In the genomic region with DNA sequence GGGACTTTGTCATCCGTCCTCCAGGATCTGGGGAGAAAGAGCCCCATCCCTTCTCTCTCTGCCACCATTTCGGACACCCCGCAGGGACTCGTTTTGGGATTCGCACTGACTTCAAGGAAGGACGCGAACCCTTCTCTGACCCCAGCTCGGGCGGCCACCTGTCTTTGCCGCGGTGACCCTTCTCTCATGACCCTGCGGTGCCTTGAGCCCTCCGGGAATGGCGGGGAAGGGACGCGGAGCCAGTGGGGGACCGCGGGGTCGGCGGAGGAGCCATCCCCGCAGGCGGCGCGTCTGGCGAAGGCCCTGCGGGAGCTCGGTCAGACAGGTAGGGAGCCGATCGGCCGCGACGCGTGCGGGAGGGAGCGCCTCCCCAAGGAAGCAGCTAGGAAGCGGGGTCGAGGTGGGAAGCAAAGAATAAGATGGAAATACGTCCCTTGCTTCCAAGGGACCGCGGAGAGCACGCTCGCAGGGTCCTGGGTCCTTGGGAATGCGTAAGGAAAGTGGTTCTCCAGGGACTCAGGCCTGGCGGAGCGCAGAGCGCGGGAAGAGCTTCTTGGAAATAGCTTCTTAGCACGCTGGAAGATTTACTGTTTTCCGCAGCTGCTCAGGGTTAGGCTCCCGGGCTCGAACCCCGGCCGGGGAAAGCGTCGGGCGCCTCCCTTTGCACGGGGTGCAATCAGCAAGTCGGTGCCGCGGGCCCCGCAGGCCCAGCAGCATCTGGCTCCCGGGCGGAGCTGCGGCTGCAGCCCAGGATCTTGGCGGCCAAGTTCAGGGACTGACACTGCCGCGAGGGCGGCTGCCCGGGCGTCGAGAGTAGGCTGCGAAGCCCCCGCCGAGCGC, we compare ENCODE assay signal across 8 cellular contexts. TPM values are rescaled to one million over a fixed set of nuclear protein-coding genes. Genes with fewer than 3 reads are reported as not detected.
DNase-seq lines count a peak whose midpoint lies in the region; ATAC-seq and TF ChIP-seq lines count a peak whose summit lies in the region.

No MANE protein-coding gene starts in this region.

- no peaks in the 10 kb centered on the region for H3K36me3 ChIP-seq in A673 (ENCODE audit: insufficient read depth, low read length, poor library complexity, severe bottlenecking)
- H3K36me3 ChIP-seq in rectal smooth muscle tissue (ENCODE audit: control insufficient read depth, insufficient read depth, low read length), result no peaks in the 10 kb centered on the region

- H3K27me3 Mint-ChIP-seq in HFFc6 (ENCODE audit: insufficient read depth), result peaks cover 6% of the 10 kb centered on the region

- peak overlapping the region; percentile 79 for H3K27ac Mint-ChIP-seq in HFFc6

- H3K4me3 ChIP-seq in A673 (ENCODE audit: low read depth, low read length, poor library complexity, severe bottlenecking) (peak overlapping the region; percentile 49), rectal smooth muscle tissue (ENCODE audit: low read length) (peak overlapping the region; percentile 85)

- CTCF ChIA-PET in A673 (lab: Charles Lee), result interaction anchor here (0.6 kb wide), 1 partner anchor 502 kb away, joined by 6 read pairs; no protein-coding TSS in a partner anchor

- peaks cover 40% of the 10 kb centered on the region for H3K4me1 Mint-ChIP-seq in HFFc6 (ENCODE audit: low read depth)

- POLR2A ChIA-PET in A673 (lab: Charles Lee; ENCODE audit: low non-redundant PET), result interaction anchor here (0.5 to 0.7 kb wide), 3 partner anchors 25 to 642 kb away, joined by 3 to 7 read pairs (median 6); no protein-coding TSS in a partner anchor

- no peak for ATAC-seq in left ventricle myocardium superior

- peak overlapping the region; percentile 88 for H3K4me3 Mint-ChIP-seq in HFFc6

- H3K9me3 ChIP-seq in A673 (ENCODE audit: low read depth, low read length, poor library complexity, severe bottlenecking), result no peaks in the 10 kb centered on the region

- H3K9ac ChIP-seq in rectal smooth muscle tissue (ENCODE audit: low read length), result peak overlapping the region; percentile 13

- no TSS peak for BruUV-seq in A673 (replicated peaks; lab: Mats Ljungman, UMichigan)

- DNase-seq in A673 (ENCODE audit: low spot score) (no peak), HFFc6 (no peak), left ventricle myocardium superior (peak; percentile 68), NCI-H1105 treated with DMSO at 0.1 percent for 48 hours (lab: John Stamatoyannopoulos, UW) (no peak), GF-D8 (lab: John Stamatoyannopoulos, UW) (no peak), SKM-1 (lab: John Stamatoyannopoulos, UW; ENCODE audit: unreplicated experiment) (no peak)
- peak; percentile 40 for DNase-seq in activated naive CD4-positive, alpha-beta T cell treated with anti-CD3 and anti-CD28 coated beads, Interleukin-2, amount 50 U/mL, for 16 hours

- H3K36me3 Mint-ChIP-seq in HFFc6 (ENCODE audit: low read depth), result peaks cover 52% of the 10 kb centered on the region

- TF ChIP-seq CTCF in A673 (conservative IDR thresholded peaks at IDR 0.05; ENCODE audit: low read depth, low read length) (no peak), HFFc6 (IDR thresholded peaks at IDR 0.05) (no peak)

- H3K4me1 ChIP-seq in A673 (ENCODE audit: insufficient read depth, low read length, poor library complexity, severe bottlenecking), result peaks cover 3% of the 10 kb centered on the region
- no peaks in the 10 kb centered on the region for H3K4me1 ChIP-seq in rectal smooth muscle tissue (ENCODE audit: control insufficient read depth, insufficient read depth, low read length)

- intact Hi-C loops in A673 (cut with micrococcal nuclease; ENCODE audit: unreplicated experiment), result loop anchor here (5.0 kb wide), 1 partner anchor 104 kb away; the partner anchor contains the start of gene CRADD
- intact Hi-C loops in left ventricle myocardium superior (cut with micrococcal nuclease), result no loop called here

- H3K9me3 Mint-ChIP-seq in HFFc6, result no peaks in the 10 kb centered on the region

- H3K27ac ChIP-seq in A673 (ENCODE audit: low read depth, low read length, poor library complexity, severe bottlenecking) (no peak overlapping the region), rectal smooth muscle tissue (ENCODE audit: low read depth, low read length) (peak overlapping the region; percentile 81)

- H3K27me3 ChIP-seq in A673 (replicated peaks; ENCODE audit: insufficient read depth, low read depth, low read length, poor library complexity) (peaks cover 39% of the 10 kb centered on the region), rectal smooth muscle tissue (ENCODE audit: control insufficient read depth, insufficient read depth, low read length) (no peaks in the 10 kb centered on the region)

RNA-seq across cellular contexts. Expression of gene SOCS2, which starts 0.5 kb away (rescaled TPM):
- 1.3 and 1.6 TPM in 2 replicates for total RNA-seq in A673 (2021)
- total RNA-seq in HFFc6 (2021; fragmentation: NEBNext Ultra II Directional; extraction: Animal tissue kit (Norgen Biotek cat#: 25700)), result 10 to 100 TPM; 32.2 to 64.4 (median 58.8) TPM
- 9.0 TPM for total RNA-seq in left ventricle myocardium superior

Comparison
In these comparisons a context has a peak if more than half of its experiments do, and no peak if none do; other contexts are left out.
1. DNase-seq: peak in activated naive CD4-positive, alpha-beta T cell treated with anti-CD3 and anti-CD28 coated beads, Interleukin-2, amount 50 U/mL, for 16 hours (single experiment) and left ventricle myocardium superior (single experiment); none in A673 (single experiment), HFFc6 (single experiment), NCI-H1105 treated with DMSO at 0.1 percent for 48 hours (single experiment), GF-D8 (single experiment) and SKM-1 (single experiment).